In the genomic region with DNA sequence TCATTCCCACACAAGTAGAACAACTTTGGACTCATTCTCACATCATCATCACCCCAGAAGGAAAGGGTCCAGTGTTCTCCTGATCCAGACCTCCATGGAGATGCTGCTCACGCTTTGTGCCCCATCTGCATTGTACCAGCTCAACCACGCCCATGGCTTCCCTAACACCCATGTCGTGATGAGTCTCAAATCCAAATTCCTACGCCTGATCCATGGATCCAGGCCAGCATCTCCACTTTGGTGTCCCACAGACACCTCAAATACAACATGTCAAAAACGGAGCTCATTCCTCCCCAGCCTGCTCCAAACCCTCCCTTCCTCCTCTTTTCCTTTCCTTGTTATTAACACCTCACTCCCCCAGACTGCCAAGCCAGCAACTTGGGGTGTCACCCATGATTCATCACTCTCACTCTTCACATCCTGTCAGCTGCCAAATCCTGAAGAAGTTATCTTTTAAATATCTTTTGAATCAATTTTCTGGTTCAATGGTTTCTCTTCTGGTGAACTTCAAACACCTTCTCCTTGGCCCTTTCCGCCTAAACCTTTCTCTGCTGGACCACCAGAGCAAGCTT, we compare ENCODE assay signal across 17 cellular contexts. TPM values are rescaled to one million over a fixed set of nuclear protein-coding genes. Genes with fewer than 3 reads are reported as not detected.
"Had no signal": no experiment of that assay in that cellular context is flagged by ENCODE, and none has a peak within 500 bp of the region (broad histone marks: within the 10 kb centered on the region; RNA-seq: fewer than 3 reads in every experiment).

No MANE protein-coding gene starts in this region.

- H3K9me3 ChIP-seq: ascending aorta had no signal

- H3K27ac ChIP-seq: ascending aorta, tibial nerve, VCaP had no signal

- H3K27me3 ChIP-seq: ascending aorta, tibial nerve had no signal

- H3K36me3 ChIP-seq: ascending aorta, tibial nerve had no signal

- H3K4me1 ChIP-seq: ascending aorta, tibial nerve had no signal

- DNase-seq: activated CD4-positive, alpha-beta T cell treated with anti-CD3 and anti-CD28 coated beads, Interleukin-2, amount 10 ng/mL, durations not matched to agents 24 days and 14 days; activated CD8-positive, alpha-beta memory T cell treated with anti-CD3 and anti-CD28 coated beads, Interleukin-2, amount 50 U/mL, for 4 hours; activated effector memory CD4-positive, alpha-beta T cell treated with Interleukin-2 at 50 U/mL for 16 hours; activated T-cell treated with anti-CD3 and anti-CD28 coated beads, Interleukin-2, amount 50 U/mL, for 4 hours; cerebellar nuclear complex; effector CD4-positive, alpha-beta T cell; foreskin fibroblast; glutamatergic neuron; hippocampal formation; posterior cingulate gyrus; stimulated activated CD4-positive, alpha-beta T cell treated with anti-CD3 and anti-CD28 coated beads, Interleukin-2, amount 100 ng/mL, for 24 hours; stimulated activated naive CD4-positive, alpha-beta T cell treated with Interleukin-2 at 50 U/mL for 16 hours had no signal

- H3K4me3 ChIP-seq: ascending aorta, lung, tibial nerve had no signal

- ATAC-seq: activated T-cell treated with anti-CD3 and anti-CD28 coated beads, Interleukin-2, amount 50 U/mL, for 4 hours had no signal

RNA-seq across cellular contexts. Expression of gene FAM124B, which starts 30.2 kb away (rescaled TPM):
- total RNA-seq: mesothelial cell of epicardium had no signal
